8 cellular contexts compared by ENCODE assay signal in genomic region chr7:117014673-117015133, GRCh38.
DNase-seq lines count a peak whose midpoint lies in the region; ATAC-seq and TF ChIP-seq lines count a peak whose summit lies in the region.

No MANE protein-coding gene starts in this region.

- H3K27me3 ChIP-seq in GM06990 (replicated peaks; ENCODE audit: control insufficient read depth, insufficient read depth, low read length) = no peaks in the 10 kb centered on the region

- H3K4me1 Mint-ChIP-seq in activated naive CD8-positive, alpha-beta T cell treated with anti-CD3 and anti-CD28 coated beads for 36 hours = peaks cover 60% of the 10 kb centered on the region
- peaks cover 67% of the 10 kb centered on the region for H3K4me1 Mint-ChIP-seq in stimulated activated naive CD8-positive, alpha-beta T cell treated with anti-CD3 and anti-CD28 coated beads, Interleukin-15, Interleukin-2, amounts not matched to agents 100 ng/mL and 50 ng/mL, for 24 hours (ENCODE audit: low read depth)

- H3K36me3 Mint-ChIP-seq in activated naive CD8-positive, alpha-beta T cell treated with anti-CD3 and anti-CD28 coated beads for 36 hours = no peaks in the 10 kb centered on the region
- no peaks in the 10 kb centered on the region for H3K36me3 Mint-ChIP-seq in stimulated activated naive CD8-positive, alpha-beta T cell treated with anti-CD3 and anti-CD28 coated beads, Interleukin-15, Interleukin-2, amounts not matched to agents 100 ng/mL and 50 ng/mL, for 24 hours (ENCODE audit: low read depth)

- DNase-seq in GM06990 (ENCODE audit: extremely low read depth, insufficient read length) (no peak), MV-4-11 (lab: John Stamatoyannopoulos, UW) (peak; percentile 65), hippocampal formation (lab: John Stamatoyannopoulos, UW) (peak; percentile 10 to 41), NCI-H128 (lab: John Stamatoyannopoulos, UW; ENCODE audit: unreplicated experiment) (no peak)
- peak; percentile 34 for DNase-seq in activated naive CD8-positive, alpha-beta T cell treated with anti-CD3 and anti-CD28 coated beads for 36 hours
- DNase-seq in activated CD8-positive, alpha-beta memory T cell treated with anti-CD3 and anti-CD28 coated beads for 24 hours = no peak

- ATAC-seq in GM21526 (IDR thresholded peaks at IDR 0.05; ENCODE audit: low FRiP score, unreplicated experiment) = peak; percentile 35

- no peaks in the 10 kb centered on the region for H3K9me3 Mint-ChIP-seq in activated naive CD8-positive, alpha-beta T cell treated with anti-CD3 and anti-CD28 coated beads for 36 hours
- no peaks in the 10 kb centered on the region for H3K9me3 Mint-ChIP-seq in stimulated activated naive CD8-positive, alpha-beta T cell treated with anti-CD3 and anti-CD28 coated beads, Interleukin-15, Interleukin-2, amounts not matched to agents 100 ng/mL and 50 ng/mL, for 24 hours

- no peaks in the 10 kb centered on the region for H3K27me3 Mint-ChIP-seq in activated naive CD8-positive, alpha-beta T cell treated with anti-CD3 and anti-CD28 coated beads for 36 hours
- H3K27me3 Mint-ChIP-seq in stimulated activated naive CD8-positive, alpha-beta T cell treated with anti-CD3 and anti-CD28 coated beads, Interleukin-15, Interleukin-2, amounts not matched to agents 100 ng/mL and 50 ng/mL, for 24 hours = no peaks in the 10 kb centered on the region

- peak overlapping the region; percentile 52 for H3K4me3 ChIP-seq in GM06990 (replicated peaks; ENCODE audit: low read depth, low read length)

- no peaks in the 10 kb centered on the region for H3K36me3 ChIP-seq in GM06990 (ENCODE audit: control insufficient read depth, insufficient read depth, low read length)

- no peak overlapping the region for H3K4me3 Mint-ChIP-seq in activated naive CD8-positive, alpha-beta T cell treated with anti-CD3 and anti-CD28 coated beads for 36 hours
- H3K4me3 Mint-ChIP-seq in stimulated activated naive CD8-positive, alpha-beta T cell treated with anti-CD3 and anti-CD28 coated beads, Interleukin-15, Interleukin-2, amounts not matched to agents 100 ng/mL and 50 ng/mL, for 24 hours = peak overlapping the region; percentile 9

- no peak for TF ChIP-seq CTCF in GM06990 (IDR thresholded peaks at IDR 0.05; ENCODE audit: insufficient read depth, low read length, poor library complexity, severe bottlenecking)

- no peak overlapping the region for H3K27ac Mint-ChIP-seq in activated naive CD8-positive, alpha-beta T cell treated with anti-CD3 and anti-CD28 coated beads for 36 hours
- no peak overlapping the region for H3K27ac Mint-ChIP-seq in stimulated activated naive CD8-positive, alpha-beta T cell treated with anti-CD3 and anti-CD28 coated beads, Interleukin-15, Interleukin-2, amounts not matched to agents 100 ng/mL and 50 ng/mL, for 24 hours

Comparison
In these comparisons a context has a peak if more than half of its experiments do, and no peak if none do; other contexts are left out.
1. DNase-seq: peak in MV-4-11 (single experiment), activated naive CD8-positive, alpha-beta T cell treated with anti-CD3 and anti-CD28 coated beads for 36 hours (single experiment) and hippocampal formation (2 of 2); none in GM06990 (single experiment), activated CD8-positive, alpha-beta memory T cell treated with anti-CD3 and anti-CD28 coated beads for 24 hours (single experiment) and NCI-H128 (single experiment).